Comparison of ENCODE assay signal across 13 cellular contexts in the genomic region with DNA sequence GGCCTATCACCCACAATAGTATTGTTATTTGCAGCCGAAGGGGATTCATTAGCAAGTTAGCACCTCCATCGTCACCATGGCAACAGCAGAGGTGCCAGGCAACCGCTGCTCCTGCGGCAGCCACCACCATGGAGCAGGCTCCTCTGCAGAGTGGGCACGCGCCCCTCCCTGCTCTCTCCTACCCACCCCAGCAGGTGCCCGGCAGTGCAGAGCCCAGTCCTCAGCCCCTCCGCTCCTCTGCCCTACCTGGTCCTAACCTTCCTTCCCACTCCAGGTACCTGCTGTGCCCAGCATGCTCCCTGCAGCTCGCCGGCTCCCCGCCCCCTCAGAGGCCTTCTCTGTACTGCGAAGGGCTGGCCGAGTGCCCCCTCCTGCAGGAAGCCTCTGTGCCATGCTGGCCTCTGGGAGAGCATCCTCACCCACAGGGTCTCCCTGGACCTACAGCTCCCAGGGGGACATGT. TPM values are rescaled to one million over a fixed set of nuclear protein-coding genes. Genes with fewer than 3 reads are reported as not detected.
DNase-seq lines count a peak whose midpoint lies in the region; ATAC-seq, FAIRE-seq and TF ChIP-seq lines count a peak whose summit lies in the region.
"Had no signal": no experiment of that assay in that cellular context is flagged by ENCODE, and none has a peak within 500 bp of the region (broad histone marks: within the 10 kb centered on the region; RNA-seq: fewer than 3 reads in every experiment).

No MANE protein-coding gene starts in this region.

- no peaks in the 10 kb centered on the region for H3K9me3 Mint-ChIP-seq in Caco-2 (ENCODE audit: unreplicated experiment)
- no peaks in the 10 kb centered on the region for H3K9me3 Mint-ChIP-seq in stimulated activated naive CD8-positive, alpha-beta T cell treated with anti-CD3 and anti-CD28 coated beads, Interleukin-15, amount 100 ng/mL, for 72 hours

- no peaks in the 10 kb centered on the region for H3K9me3 ChIP-seq in T-helper 17 cell (ENCODE audit: control insufficient read depth, low read length, poor library complexity, severe bottlenecking)
- no peaks in the 10 kb centered on the region for H3K9me3 ChIP-seq in Caco-2

- peak overlapping the region; percentile 68 for H3K4me3 Mint-ChIP-seq in T-helper 17 cell
- no peak overlapping the region for H3K4me3 Mint-ChIP-seq in Caco-2 (ENCODE audit: unreplicated experiment)
- no peak overlapping the region for H3K4me3 Mint-ChIP-seq in stimulated activated naive CD8-positive, alpha-beta T cell treated with anti-CD3 and anti-CD28 coated beads, Interleukin-15, amount 100 ng/mL, for 72 hours

- no TSS peak for BruUV-seq in Caco-2 (replicated peaks; lab: Mats Ljungman, UMichigan)

- H3K4me1 ChIP-seq in Caco-2: peaks cover 7% of the 10 kb centered on the region; the same call in 1 of the 2 replicates

- no peaks in the 10 kb centered on the region for H3K27me3 ChIP-seq in layer of hippocampus (ENCODE audit: control insufficient read depth, insufficient read depth, low read length)
- peaks cover 2% of the 10 kb centered on the region for H3K27me3 ChIP-seq in Caco-2 (replicated peaks; ENCODE audit: control insufficient read depth, insufficient read depth, low read length)

- POLR2A ChIA-PET in Caco-2 (lab: Charles Lee): no interaction called here

- H3K4me1 Mint-ChIP-seq in T-helper 17 cell: peaks cover 13% of the 10 kb centered on the region
- H3K4me1 Mint-ChIP-seq in Caco-2 (ENCODE audit: low read depth, unreplicated experiment): peaks cover 6% of the 10 kb centered on the region
- H3K4me1 Mint-ChIP-seq in stimulated activated naive CD8-positive, alpha-beta T cell treated with anti-CD3 and anti-CD28 coated beads, Interleukin-15, amount 100 ng/mL, for 72 hours: peaks cover 29% of the 10 kb centered on the region

- H3K36me3 Mint-ChIP-seq in T-helper 17 cell (ENCODE audit: low read depth): no peaks in the 10 kb centered on the region
- no peaks in the 10 kb centered on the region for H3K36me3 Mint-ChIP-seq in Caco-2 (ENCODE audit: insufficient read depth, unreplicated experiment)

- CTCF ChIA-PET in Caco-2 (lab: Charles Lee): no interaction called here

- H3K36me3 ChIP-seq in Caco-2 (ENCODE audit: control insufficient read depth, insufficient read depth, low read length): no peaks in the 10 kb centered on the region

- TF ChIP-seq CTCF in Caco-2 (IDR thresholded peaks at IDR 0.05; ENCODE audit: insufficient read depth in 1 of 2, low read depth in 1 of 2, low read length in 1 of 2, severe bottlenecking in 1 of 2, unreplicated experiment in 1 of 2): no peak

- intact Hi-C loops in Caco-2 (cut with micrococcal nuclease; ENCODE audit: unreplicated experiment): no loop called here

- no peaks in the 10 kb centered on the region for H3K27me3 Mint-ChIP-seq in T-helper 17 cell
- H3K27me3 Mint-ChIP-seq in Caco-2 (ENCODE audit: insufficient read depth, unreplicated experiment): no peaks in the 10 kb centered on the region
- peaks cover 11% of the 10 kb centered on the region for H3K27me3 Mint-ChIP-seq in stimulated activated naive CD8-positive, alpha-beta T cell treated with anti-CD3 and anti-CD28 coated beads, Interleukin-15, amount 100 ng/mL, for 72 hours

- no peak for FAIRE-seq in GM19239 (lab: Jason Lieb, UNC)

- peak; percentile 33 for DNase-seq in 8988T
- DNase-seq in GM19239 (ENCODE audit: insufficient read length, low spot score): peak; percentile 4
- DNase-seq in T-helper 17 cell: peak in 1 of 3 donors; percentile 21
- DNase-seq in GM19238 (ENCODE audit: insufficient read length, low spot score): no peak
- no peak for DNase-seq in Caco-2
- DNase-seq in stimulated activated naive CD8-positive, alpha-beta T cell treated with anti-CD3 and anti-CD28 coated beads, Interleukin-15, amount 100 ng/mL, for 72 hours: no peak
- no peak for DNase-seq in SW 1271 (lab: John Stamatoyannopoulos, UW)
- DNase-seq: IMR-90; stimulated activated CD4-positive, alpha-beta T cell treated with anti-CD3 and anti-CD28 coated beads, Interleukin-4, amount 100 ng/mL, for 24 hours had no signal

- no peak for ATAC-seq in T-helper 17 cell
- ATAC-seq in stimulated activated naive CD8-positive, alpha-beta T cell treated with anti-CD3 and anti-CD28 coated beads, Interleukin-15, amount 100 ng/mL, for 72 hours: no peak
- ATAC-seq: activated CD4-positive, CD25-positive, alpha-beta regulatory T cell treated with anti-CD3 and anti-CD28 coated beads, Interleukin-2, amount 50 U/mL, for 24 hours had no signal

- peak overlapping the region; percentile 72 for H3K27ac Mint-ChIP-seq in T-helper 17 cell
- H3K27ac Mint-ChIP-seq in Caco-2 (ENCODE audit: unreplicated experiment): no peak overlapping the region
- H3K27ac Mint-ChIP-seq in stimulated activated naive CD8-positive, alpha-beta T cell treated with anti-CD3 and anti-CD28 coated beads, Interleukin-15, amount 100 ng/mL, for 72 hours: no peak overlapping the region

- H3K4me3 ChIP-seq in Caco-2 (ENCODE audit: low read depth, low read length): no peak overlapping the region

- peak overlapping the region; percentile 30 for H3K27ac ChIP-seq in layer of hippocampus (ENCODE audit: low read depth, low read length)

RNA-seq across cellular contexts. Expression of gene DUSP8, which starts 3.6 kb away (rescaled TPM):
- total RNA-seq in T-helper 17 cell (10 to 100 TPM; 79.5 to 90.1 TPM), Caco-2 (2022) (7.7 and 12.1 TPM in 2 replicates)

RNA-seq across cellular contexts. Expression of gene KRTAP5-1, which starts 16.6 kb away (rescaled TPM):
- total RNA-seq in T-helper 17 cell (not detected), Caco-2 (2022) (not detected in 2 replicates)
- total RNA-seq: IMR-90, RPMI7951, ureter had no signal

RNA-seq across cellular contexts. Expression of gene KRTAP5-2, which starts 29.6 kb away (rescaled TPM):
- total RNA-seq in T-helper 17 cell: not detected
- not detected in 2 replicates for total RNA-seq in Caco-2 (2022)
- total RNA-seq: IMR-90, RPMI7951, ureter had no signal

RNA-seq across cellular contexts. Expression of gene KRTAP5-3, which starts 39.8 kb away (rescaled TPM):
- total RNA-seq in T-helper 17 cell: not detected
- not detected in 2 replicates for total RNA-seq in Caco-2 (2022)
- total RNA-seq: IMR-90, RPMI7951, ureter had no signal

RNA-seq across cellular contexts. Expression of gene KRTAP5-4, which starts 53.5 kb away (rescaled TPM):
- total RNA-seq in T-helper 17 cell (not detected), Caco-2 (2022) (not detected in 2 replicates)
- total RNA-seq: IMR-90, RPMI7951, ureter had no signal

Comparison
In these comparisons a context has a peak if more than half of its experiments do, and no peak if none do; other contexts are left out.
1. DNase-seq: peak in 8988T (single experiment) and GM19239 (single experiment); none in GM19238 (single experiment), Caco-2 (0 of 2), stimulated activated naive CD8-positive, alpha-beta T cell treated with anti-CD3 and anti-CD28 coated beads, Interleukin-15, amount 100 ng/mL, for 72 hours (0 of 2) and SW 1271 (0 of 2).